20 cellular contexts compared by ENCODE assay signal in the genomic region with DNA sequence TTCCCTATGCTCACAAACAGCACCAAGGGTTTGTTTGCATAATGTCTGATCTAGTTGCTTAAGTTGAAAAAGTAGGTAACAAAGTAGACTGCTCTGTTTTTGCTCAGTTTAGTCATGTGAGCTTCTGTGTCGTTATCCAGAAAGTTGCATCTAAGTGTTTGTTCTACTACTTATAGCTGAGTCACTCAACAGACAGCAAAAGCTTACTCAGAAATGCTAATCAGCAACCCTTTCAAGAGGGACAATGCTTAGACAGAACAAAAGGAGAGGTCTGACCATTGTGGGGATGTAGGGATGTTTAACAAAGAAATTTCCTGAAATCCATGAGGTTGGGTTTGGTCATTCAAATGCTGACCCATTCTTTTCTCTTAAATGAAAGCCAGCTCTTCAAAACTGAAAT.
A peak's percentile ranks its signal among the peaks of the same experiment; 100 is the strongest.
DNase-seq lines count a peak whose midpoint lies in the region; ATAC-seq, FAIRE-seq and TF ChIP-seq lines count a peak whose summit lies in the region.
"Had no signal": no experiment of that assay in that cellular context is flagged by ENCODE, and none has a peak within 500 bp of the region (broad histone marks: within the 10 kb centered on the region; RNA-seq: fewer than 3 reads in every experiment).

No MANE protein-coding gene starts in this region.

- H3K9ac ChIP-seq in HUES48 (ENCODE audit: low read depth, low read length): peak overlapping the region; percentile 34; the same call in 1 of the 2 replicates
- no peak overlapping the region for H3K9ac ChIP-seq in astrocyte (ENCODE audit: low read length)
- H3K9ac ChIP-seq in iPS-18a (ENCODE audit: low read length): peak overlapping the region; percentile 16

- H3K36me3 ChIP-seq in HUES48 (ENCODE audit: control insufficient read depth, insufficient read depth, low read length) (no peaks in the 10 kb centered on the region), astrocyte (ENCODE audit: insufficient read depth, low read length) (no peaks in the 10 kb centered on the region), iPS-18a (ENCODE audit: control insufficient read depth, low read depth, low read length) (no peaks in the 10 kb centered on the region)
- H3K36me3 ChIP-seq: transverse colon had no signal

- H3K27me3 ChIP-seq in HUES48 (ENCODE audit: control insufficient read depth, insufficient read depth, low read length): no peaks in the 10 kb centered on the region
- H3K27me3 ChIP-seq in astrocyte (ENCODE audit: insufficient read depth, low read length): no peaks in the 10 kb centered on the region
- no peaks in the 10 kb centered on the region for H3K27me3 ChIP-seq in iPS-18a (ENCODE audit: control insufficient read depth, insufficient read depth, low read length)
- H3K27me3 ChIP-seq: transverse colon had no signal

- H3K27me3 Mint-ChIP-seq in astrocyte (ENCODE audit: low read depth, unreplicated experiment): peaks cover 2% of the 10 kb centered on the region

- no peak for FAIRE-seq in astrocyte (lab: Jason Lieb, UNC)

- intact Hi-C loops in cardiac septum (cut with DNase I): no loop called here

- no peak overlapping the region for H3K4me3 Mint-ChIP-seq in astrocyte (ENCODE audit: unreplicated experiment)
- H3K4me3 Mint-ChIP-seq: CD14-positive monocyte, nephron had no signal

- H3K79me2 ChIP-seq in astrocyte (ENCODE audit: insufficient read depth, low read length): no peaks in the 10 kb centered on the region

- H3K4me3 ChIP-seq in HUES48 (ENCODE audit: low read depth, low read length): peak overlapping the region; percentile 22; the same call in 1 of the 2 replicates
- no peak overlapping the region for H3K4me3 ChIP-seq in astrocyte (ENCODE audit: insufficient read depth, low read depth, low read length)
- H3K4me3 ChIP-seq in iPS-18a (ENCODE audit: low read length): peak overlapping the region; percentile 4
- H3K4me3 ChIP-seq: lung, transverse colon had no signal

- TF ChIP-seq CTCF in astrocyte (IDR thresholded peaks at IDR 0.05; ENCODE audit: insufficient read depth, low read depth, low read length): no peak

- peak; percentile 47 for DNase-seq in A172 (ENCODE audit: low spot score)
- peak; percentile 66 for DNase-seq in astrocyte (ENCODE audit: low read depth)
- no peak for DNase-seq in occipital lobe (lab: John Stamatoyannopoulos, UW)
- no peak for DNase-seq in cardiac septum (ENCODE audit: low spot score)
- no peak for DNase-seq in NCI-H82 treated with DMSO at 0.1 percent for 48 hours (lab: John Stamatoyannopoulos, UW; ENCODE audit: unreplicated experiment)
- DNase-seq: activated CD4-positive, alpha-beta T cell treated with anti-CD3 and anti-CD28 coated beads for 4 hours; activated effector memory CD4-positive, alpha-beta T cell treated with Interleukin-2 at 50 U/mL for 16 hours; amniotic stem cell; GOT3; NCI-H146; NCI-H446; stimulated activated CD4-positive, alpha-beta T cell treated with anti-CD3 and anti-CD28 coated beads, Interleukin-15, amount 100 ng/mL, for 24 hours; stimulated activated naive CD4-positive, alpha-beta T cell; transverse colon had no signal

- no peaks in the 10 kb centered on the region for H3K36me3 Mint-ChIP-seq in astrocyte (ENCODE audit: low read depth, unreplicated experiment)
- H3K36me3 Mint-ChIP-seq: CD14-positive monocyte had no signal

- H3K27ac Mint-ChIP-seq in astrocyte (ENCODE audit: unreplicated experiment): no peak overlapping the region
- H3K27ac Mint-ChIP-seq: CD14-positive monocyte, nephron had no signal

- no peak overlapping the region for H2AFZ ChIP-seq in astrocyte (ENCODE audit: low read depth, low read length)

- H3K9me3 Mint-ChIP-seq in astrocyte (ENCODE audit: unreplicated experiment): peaks cover 9% of the 10 kb centered on the region

- H3K9me3 ChIP-seq in HUES48 (ENCODE audit: control insufficient read depth, insufficient read depth, low read length) (peaks cover 14% of the 10 kb centered on the region), astrocyte (ENCODE audit: insufficient read depth, low read depth, low read length) (no peaks in the 10 kb centered on the region), iPS-18a (ENCODE audit: control insufficient read depth, low read depth, low read length) (no peaks in the 10 kb centered on the region)
- H3K9me3 ChIP-seq: transverse colon had no signal

- H3K4me2 ChIP-seq in astrocyte (ENCODE audit: low read length): peak overlapping the region; percentile 22

- H3K4me1 Mint-ChIP-seq in astrocyte (ENCODE audit: low read depth, unreplicated experiment): peaks cover 5% of the 10 kb centered on the region
- H3K4me1 Mint-ChIP-seq: CD14-positive monocyte, nephron had no signal

- H3K4me1 ChIP-seq in HUES48 (ENCODE audit: control insufficient read depth, insufficient read depth, low read length) (peaks cover 11% of the 10 kb centered on the region), astrocyte (ENCODE audit: insufficient read depth, low read length) (peaks cover 7% of the 10 kb centered on the region), iPS-18a (ENCODE audit: control insufficient read depth, low read depth, low read length) (peaks cover 9% of the 10 kb centered on the region)
- H3K4me1 ChIP-seq: transverse colon had no signal

- H3K27ac ChIP-seq in HUES48 (ENCODE audit: low read depth, low read length): peak overlapping the region; percentile 93
- peak overlapping the region; percentile 7 for H3K27ac ChIP-seq in astrocyte (ENCODE audit: low read depth, low read length)
- H3K27ac ChIP-seq in iPS-18a (ENCODE audit: low read length): peak overlapping the region; percentile 64
- H3K27ac ChIP-seq: transverse colon had no signal

- no peak for ATAC-seq in GM18907 (IDR thresholded peaks at IDR 0.05; ENCODE audit: unreplicated experiment)

- no peaks in the 10 kb centered on the region for H4K20me1 ChIP-seq in astrocyte (ENCODE audit: insufficient read depth, low read length)

Comparison
In these comparisons a context has a peak if more than half of its experiments do, and no peak if none do; other contexts are left out.
1. DNase-seq: peak in A172 (single experiment) and astrocyte (single experiment); none in occipital lobe (single experiment), cardiac septum (single experiment) and NCI-H82 treated with DMSO at 0.1 percent for 48 hours (single experiment).
2. H3K27ac ChIP-seq: peak in every context shown above with its lines; median percentile 93 in HUES48; 64 in iPS-18a; 7 in astrocyte.